Comparison of ENCODE assay signal across 20 cellular contexts in the genomic region with DNA sequence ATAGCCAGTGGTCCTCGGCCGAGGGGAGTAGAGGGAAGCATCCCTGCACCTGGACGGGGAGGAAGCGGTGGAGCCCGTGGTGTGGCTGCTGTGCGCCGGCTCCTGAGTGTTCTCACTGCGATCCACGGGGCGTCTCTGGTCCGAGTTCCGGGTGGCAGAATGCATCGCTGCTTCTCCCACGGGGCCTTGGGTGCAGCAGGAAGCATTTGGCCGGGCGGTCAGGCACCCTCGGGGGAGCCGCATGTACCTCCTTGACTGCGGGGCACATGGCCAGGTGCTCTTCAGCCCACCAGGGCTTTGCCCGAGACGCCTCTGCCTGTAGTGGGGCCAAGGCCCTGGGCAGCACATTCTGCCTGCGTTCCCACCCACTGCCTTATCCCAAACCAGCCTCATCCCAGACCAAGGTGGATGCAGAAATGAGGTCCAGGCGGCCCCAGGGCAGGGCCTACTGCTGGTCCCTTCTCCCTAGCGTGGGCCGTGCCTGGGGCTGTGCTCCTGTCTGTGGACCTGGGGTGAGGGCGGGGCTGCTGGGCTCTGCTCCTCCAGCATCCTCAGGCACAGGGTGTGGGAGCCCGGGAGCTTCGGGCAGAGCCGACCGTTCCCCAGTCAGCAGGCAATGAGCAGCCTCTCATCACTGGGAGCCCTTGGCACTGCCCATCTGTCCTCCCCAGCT. TPM values are rescaled to one million over a fixed set of nuclear protein-coding genes. Genes with fewer than 3 reads are reported as not detected.
"Had no signal": no experiment of that assay in that cellular context is flagged by ENCODE, and none has a peak within 500 bp of the region (broad histone marks: within the 10 kb centered on the region; RNA-seq: fewer than 3 reads in every experiment).

No MANE protein-coding gene starts in this region.

- H3K36me3 ChIP-seq: cardiac muscle cell had no signal

- ATAC-seq: activated CD8-positive, alpha-beta memory T cell treated with anti-CD3 and anti-CD28 coated beads, Interleukin-2, amount 10 ng/mL, durations not matched to agents 7 days and 5 days; effector memory CD8-positive, alpha-beta T cell; gastroesophageal sphincter; naive thymus-derived CD8-positive, alpha-beta T cell had no signal

- H3K9me3 Mint-ChIP-seq: activated T-cell treated with anti-CD3 and anti-CD28 coated beads, Interleukin-2, amount 50 U/mL, for 24 hours; effector memory CD8-positive, alpha-beta T cell; naive thymus-derived CD8-positive, alpha-beta T cell had no signal

- H3K27me3 ChIP-seq: cardiac muscle cell, gastroesophageal sphincter, hepatocyte, tibial artery, vagina had no signal

- H3K4me1 Mint-ChIP-seq: activated CD8-positive, alpha-beta memory T cell treated with anti-CD3 and anti-CD28 coated beads, Interleukin-2, amount 10 ng/mL, durations not matched to agents 7 days and 5 days had no signal

- H3K36me3 Mint-ChIP-seq: activated CD8-positive, alpha-beta memory T cell treated with anti-CD3 and anti-CD28 coated beads, Interleukin-2, amount 10 ng/mL, durations not matched to agents 7 days and 5 days had no signal

- H3K27me3 Mint-ChIP-seq: activated CD8-positive, alpha-beta memory T cell treated with anti-CD3 and anti-CD28 coated beads, Interleukin-2, amount 10 ng/mL, durations not matched to agents 7 days and 5 days; activated T-cell treated with anti-CD3 and anti-CD28 coated beads, Interleukin-2, amount 50 U/mL, for 24 hours; effector memory CD8-positive, alpha-beta T cell; naive thymus-derived CD8-positive, alpha-beta T cell had no signal

- H3K4me3 ChIP-seq: cardiac muscle cell, gastroesophageal sphincter, hepatocyte, SK-N-MC, tibial artery, vagina had no signal

- H3K4me2 ChIP-seq: hepatocyte had no signal

- H3K4me1 ChIP-seq: gastroesophageal sphincter, tibial artery, vagina had no signal

- H3K79me2 ChIP-seq: hepatocyte had no signal

- H3K27ac ChIP-seq: cardiac muscle cell, gastroesophageal sphincter, hepatocyte, SK-N-MC, tibial artery, vagina had no signal

- H3K4me3 Mint-ChIP-seq: activated CD8-positive, alpha-beta memory T cell treated with anti-CD3 and anti-CD28 coated beads, Interleukin-2, amount 10 ng/mL, durations not matched to agents 7 days and 5 days; activated T-cell treated with anti-CD3 and anti-CD28 coated beads, Interleukin-2, amount 50 U/mL, for 24 hours; effector memory CD8-positive, alpha-beta T cell; naive thymus-derived CD8-positive, alpha-beta T cell had no signal

- DNase-seq: activated CD4-positive, CD25-positive, alpha-beta regulatory T cell; activated CD8-positive, alpha-beta memory T cell treated with anti-CD3 and anti-CD28 coated beads, Interleukin-2, amount 10 ng/mL, durations not matched to agents 7 days and 5 days; activated effector memory CD4-positive, alpha-beta T cell treated with anti-CD3 and anti-CD28 coated beads, Interleukin-2, amount 50 U/mL, for 16 hours; activated T-cell treated with anti-CD3 and anti-CD28 coated beads, Interleukin-2, amount 50 U/mL, for 24 hours; cortex of kidney; effector memory CD8-positive, alpha-beta T cell; kidney glomerular epithelial cell; small intestine had no signal

- H2AFZ ChIP-seq: hepatocyte had no signal

- H3K27ac Mint-ChIP-seq: activated CD8-positive, alpha-beta memory T cell treated with anti-CD3 and anti-CD28 coated beads, Interleukin-2, amount 10 ng/mL, durations not matched to agents 7 days and 5 days; activated T-cell treated with anti-CD3 and anti-CD28 coated beads, Interleukin-2, amount 50 U/mL, for 24 hours; effector memory CD8-positive, alpha-beta T cell; naive thymus-derived CD8-positive, alpha-beta T cell had no signal

- H3K9me3 ChIP-seq: gastroesophageal sphincter, tibial artery, vagina had no signal

- FAIRE-seq: astrocyte, small intestine had no signal

RNA-seq across cellular contexts. Expression of a gene that starts 27.5 kb away (rescaled TPM):
- total RNA-seq: activated CD8-positive, alpha-beta memory T cell treated with anti-CD3 and anti-CD28 coated beads, Interleukin-2, amount 10 ng/mL, durations not matched to agents 7 days and 5 days; astrocyte; cardiac muscle cell; epithelial cell of proximal tubule; gastroesophageal sphincter; hepatocyte; lung microvascular endothelial cell; mononuclear cell; naive thymus-derived CD8-positive, alpha-beta T cell; osteoblast; vagina had no signal
- polyA plus RNA-seq: cardiac muscle cell; hepatocyte; naive thymus-derived CD8-positive, alpha-beta T cell; small intestine had no signal
